Comparison of ENCODE assay signal across 11 cellular contexts in genomic region chr17:10063730-10064221, GRCh38.
A peak's percentile ranks its signal among the peaks of the same experiment; 100 is the strongest.
DNase-seq lines count a peak whose midpoint lies in the region; ATAC-seq and TF ChIP-seq lines count a peak whose summit lies in the region.
"Had no signal": no experiment of that assay in that cellular context is flagged by ENCODE, and none has a peak within 500 bp of the region (broad histone marks: within the 10 kb centered on the region; RNA-seq: fewer than 3 reads in every experiment).

No MANE protein-coding gene starts in this region.

- H3K36me3 ChIP-seq in CD8-positive, alpha-beta T cell (ENCODE audit: insufficient read depth, low read length), result no peaks in the 10 kb centered on the region
- H3K36me3 ChIP-seq in gastroesophageal sphincter, result no peaks in the 10 kb centered on the region
- H3K36me3 ChIP-seq in osteoblast (ENCODE audit: insufficient read depth, low read length), result no peaks in the 10 kb centered on the region

- no peak for TF ChIP-seq CTCF in CD8-positive, alpha-beta T cell (IDR thresholded peaks at IDR 0.05)
- TF ChIP-seq CTCF in NB4 (IDR thresholded peaks at IDR 0.05; ENCODE audit: low read depth, low read length), result no peak
- TF ChIP-seq CTCF in gastroesophageal sphincter (IDR thresholded peaks at IDR 0.05), result no peak
- TF ChIP-seq CTCF in osteocyte (IDR thresholded peaks at IDR 0.05), result no peak
- no peak for TF ChIP-seq CTCF in osteoblast (IDR thresholded peaks at IDR 0.05; ENCODE audit: extremely low read depth, low read depth, low read length)

- no peak overlapping the region for H3K27ac ChIP-seq in CD8-positive, alpha-beta T cell (ENCODE audit: low read depth, low read length)
- H3K27ac ChIP-seq in gastroesophageal sphincter (peak overlapping the region in 3 of 4 donors; percentile 35 to 77 (median 60)), osteoblast (ENCODE audit: low read depth, low read length) (no peak overlapping the region)
- H3K27ac ChIP-seq: SK-N-MC had no signal

- no peaks in the 10 kb centered on the region for H3K36me3 Mint-ChIP-seq in CD8-positive, alpha-beta T cell
- H3K36me3 Mint-ChIP-seq in osteocyte (ENCODE audit: unreplicated experiment), result no peaks in the 10 kb centered on the region

- peaks cover 6% of the 10 kb centered on the region for H3K9me3 Mint-ChIP-seq in CD8-positive, alpha-beta T cell
- H3K9me3 Mint-ChIP-seq in osteocyte (ENCODE audit: unreplicated experiment), result peaks cover 7% of the 10 kb centered on the region

- no peak overlapping the region for H3K4me3 ChIP-seq in CD8-positive, alpha-beta T cell (ENCODE audit: low read depth, low read length)
- H3K4me3 ChIP-seq in NB4 (ENCODE audit: low read depth, low read length) (no peak overlapping the region), gastroesophageal sphincter (no peak overlapping the region), osteoblast (ENCODE audit: insufficient read depth, low read length) (no peak overlapping the region)
- H3K4me3 ChIP-seq: SK-N-MC had no signal

- H3K4me3 Mint-ChIP-seq in CD8-positive, alpha-beta T cell, result no peak overlapping the region
- H3K4me3 Mint-ChIP-seq in osteocyte (ENCODE audit: unreplicated experiment), result no peak overlapping the region

- H3K79me2 ChIP-seq in osteoblast (ENCODE audit: insufficient read depth, low read length), result no peaks in the 10 kb centered on the region

- no peak overlapping the region for H2AFZ ChIP-seq in osteoblast (ENCODE audit: low read length)

- no peak overlapping the region for H3K27ac Mint-ChIP-seq in CD8-positive, alpha-beta T cell
- H3K27ac Mint-ChIP-seq in osteocyte (ENCODE audit: unreplicated experiment), result peak overlapping the region; percentile 80

- H3K9me3 ChIP-seq in CD8-positive, alpha-beta T cell (ENCODE audit: low read length), result no peaks in the 10 kb centered on the region
- H3K9me3 ChIP-seq in gastroesophageal sphincter (peaks cover 0 to 5% (median 0%) of the 10 kb centered on the region in 3 donors), osteoblast (ENCODE audit: low read depth, low read length) (no peaks in the 10 kb centered on the region)

- no peak for TF ChIP-seq EP300 in gastroesophageal sphincter (IDR thresholded peaks at IDR 0.05)

- TF ChIP-seq POLR2A in NB4 (IDR thresholded peaks at IDR 0.05; ENCODE audit: extremely low read depth, insufficient read length) (no peak), gastroesophageal sphincter (IDR thresholded peaks at IDR 0.05) (no peak)

- H3K4me2 ChIP-seq in osteoblast (ENCODE audit: insufficient read depth, low read length), result no peak overlapping the region

- peaks cover 19% of the 10 kb centered on the region for H3K4me1 Mint-ChIP-seq in CD8-positive, alpha-beta T cell (ENCODE audit: low read depth)
- peaks cover 35% of the 10 kb centered on the region for H3K4me1 Mint-ChIP-seq in osteocyte (ENCODE audit: unreplicated experiment)

- CTCF ChIA-PET in CD8-positive, alpha-beta T cell (lab: Charles Lee), result no interaction called here

- intact Hi-C loops in CD8-positive, alpha-beta T cell (cut with DNase I, micrococcal nuclease), result no loop called here

- POLR2A ChIA-PET in CD8-positive, alpha-beta T cell (lab: Charles Lee), result no interaction called here

- no peaks in the 10 kb centered on the region for H4K20me1 ChIP-seq in osteoblast (ENCODE audit: insufficient read depth, low read length)

- H3K27me3 ChIP-seq in CD8-positive, alpha-beta T cell (ENCODE audit: insufficient read depth, low read length), result no peaks in the 10 kb centered on the region
- no peaks in the 10 kb centered on the region for H3K27me3 ChIP-seq in gastroesophageal sphincter
- H3K27me3 ChIP-seq in osteoblast (ENCODE audit: insufficient read depth, low read length), result no peaks in the 10 kb centered on the region

- peak in 1 of 7 experiments; percentile 22 for DNase-seq in CD8-positive, alpha-beta T cell
- DNase-seq in NB4 (ENCODE audit: low read depth), result peak; percentile 99
- DNase-seq in osteocyte (ENCODE audit: extremely low spot score, unreplicated experiment), result no peak
- DNase-seq in SK-N-DZ (ENCODE audit: low spot score), result no peak
- no peak for DNase-seq in osteoblast (ENCODE audit: insufficient read length, low spot score, missing footprints)
- no peak for DNase-seq in DMS53 (lab: John Stamatoyannopoulos, UW)
- DNase-seq: activated effector memory CD4-positive, alpha-beta T cell treated with Interleukin-2 at 50 U/mL for 16 hours; NCI-H1694 had no signal

- WGBS in gastroesophageal sphincter (ENCODE audit: low coverage in 1 of 2), 2 donors, result 29 to 66% methylated on average over 13 to 15 of the region's 16 CpGs

- no peaks in the 10 kb centered on the region for H3K27me3 Mint-ChIP-seq in CD8-positive, alpha-beta T cell (ENCODE audit: low read depth)
- no peaks in the 10 kb centered on the region for H3K27me3 Mint-ChIP-seq in osteocyte (ENCODE audit: unreplicated experiment)

- H3K4me1 ChIP-seq in CD8-positive, alpha-beta T cell (ENCODE audit: insufficient read depth, low read length), result no peaks in the 10 kb centered on the region
- H3K4me1 ChIP-seq in gastroesophageal sphincter, result peaks cover 0 to 54% (median 31%) of the 10 kb centered on the region in 3 donors
- no peaks in the 10 kb centered on the region for H3K4me1 ChIP-seq in osteoblast (ENCODE audit: insufficient read depth, low read length)

- peak; percentile 44 for ATAC-seq in CD8-positive, alpha-beta T cell
- ATAC-seq in gastroesophageal sphincter (peak; percentile 20), HG02763 (IDR thresholded peaks at IDR 0.05; ENCODE audit: unreplicated experiment) (no peak)

Comparison
In these comparisons a context has a peak if more than half of its experiments do, and no peak if none do; other contexts are left out.
1. H3K27ac ChIP-seq: peak in gastroesophageal sphincter (3 of 4); none in CD8-positive, alpha-beta T cell (single experiment) and osteoblast (single experiment).